ENCODE assay signal across 8 cellular contexts in genomic region chr1:37691497-37692077, GRCh38. TPM values are rescaled to one million over a fixed set of nuclear protein-coding genes. Genes with fewer than 3 reads are reported as not detected.
DNase-seq lines count a peak whose midpoint lies in the region; ATAC-seq and TF ChIP-seq lines count a peak whose summit lies in the region.

No MANE protein-coding gene starts in this region.

- H3K36me3 ChIP-seq in CD8-positive, alpha-beta T cell (ENCODE audit: insufficient read depth, low read length) = no peaks in the 10 kb centered on the region
- peaks cover 18% of the 10 kb centered on the region for H3K36me3 ChIP-seq in osteoblast (ENCODE audit: insufficient read depth, low read length)

- ATAC-seq in CD8-positive, alpha-beta T cell = no peak
- ATAC-seq in GM21619 (IDR thresholded peaks at IDR 0.05; ENCODE audit: unreplicated experiment) (peak; percentile 0), foreskin keratinocyte (peak; percentile 10)

- peak overlapping the region; percentile 98 for H3K4me2 ChIP-seq in osteoblast (ENCODE audit: insufficient read depth, low read length)

- H3K9me3 ChIP-seq in CD8-positive, alpha-beta T cell (ENCODE audit: low read length) = no peaks in the 10 kb centered on the region
- no peaks in the 10 kb centered on the region for H3K9me3 ChIP-seq in osteoblast (ENCODE audit: low read depth, low read length)

- peak overlapping the region; percentile 88 for H3K4me3 Mint-ChIP-seq in CD8-positive, alpha-beta T cell
- H3K4me3 Mint-ChIP-seq in activated T-helper 1 cell treated with anti-CD3 and anti-CD28 coated beads, Interleukin-12 subunit alpha, Interleukin-12 subunit beta, Interleukin-2, Interleukin-4 antibody, amounts not matched to agents 30 ng/mL and 10 ng/mL and 1 ng/mL, durations not matched to agents 14 hours and 24 hours and 36 hours = peak overlapping the region; percentile 92

- H3K27me3 Mint-ChIP-seq in CD8-positive, alpha-beta T cell (ENCODE audit: low read depth) = no peaks in the 10 kb centered on the region
- no peaks in the 10 kb centered on the region for H3K27me3 Mint-ChIP-seq in activated T-helper 1 cell treated with anti-CD3 and anti-CD28 coated beads, Interleukin-12 subunit alpha, Interleukin-12 subunit beta, Interleukin-2, Interleukin-4 antibody, amounts not matched to agents 30 ng/mL and 10 ng/mL and 1 ng/mL, durations not matched to agents 14 hours and 24 hours and 36 hours (ENCODE audit: insufficient read depth)

- peaks cover 23% of the 10 kb centered on the region for H3K36me3 Mint-ChIP-seq in CD8-positive, alpha-beta T cell
- H3K36me3 Mint-ChIP-seq in activated T-helper 1 cell treated with anti-CD3 and anti-CD28 coated beads, Interleukin-12 subunit alpha, Interleukin-12 subunit beta, Interleukin-2, Interleukin-4 antibody, amounts not matched to agents 30 ng/mL and 10 ng/mL and 1 ng/mL, durations not matched to agents 14 hours and 24 hours and 36 hours (ENCODE audit: low read depth) = peaks cover 33% of the 10 kb centered on the region

- peaks cover 67% of the 10 kb centered on the region for H3K79me2 ChIP-seq in osteoblast (ENCODE audit: insufficient read depth, low read length)

- DNase-seq in CD8-positive, alpha-beta T cell = peak in 4 of 7 experiments; percentile 12 to 49 (median 19)
- DNase-seq in NCI-H1105 (lab: John Stamatoyannopoulos, UW) = peak; percentile 34
- no peak for DNase-seq in activated T-helper 1 cell treated with anti-CD3 and anti-CD28 coated beads, Interleukin-12 subunit alpha, Interleukin-12 subunit beta, Interleukin-2, Interleukin-4 antibody, amounts not matched to agents 30 ng/mL and 10 ng/mL and 1 ng/mL, durations not matched to agents 14 hours and 24 hours and 36 hours (ENCODE audit: low spot score)
- peak; percentile 13 to 37 for DNase-seq in foreskin keratinocyte
- DNase-seq in osteoblast (ENCODE audit: insufficient read length, low spot score, missing footprints) = peak; percentile 71
- DNase-seq in NCI-H526 treated with DMSO at 0.1 percent for 48 hours (lab: John Stamatoyannopoulos, UW) = no peak
- DNase-seq in NCI-H1436 (lab: John Stamatoyannopoulos, UW) = no peak

- intact Hi-C loops in CD8-positive, alpha-beta T cell (cut with DNase I, micrococcal nuclease) = loop anchor here (1.0 to 10.0 kb wide), 12 partner anchors 116 to 1607 kb away; partner anchors contain the start of genes MTF1 (in 2 of the 2), SNIP1 (in 2 of the 2), ADPRS (in 1 of the 2) and C1orf122 (in 1 of the 2)
- intact Hi-C loops in activated T-helper 1 cell treated with anti-CD3 and anti-CD28 coated beads, Interleukin-12 subunit alpha, Interleukin-12 subunit beta, Interleukin-2, Interleukin-4 antibody, amounts not matched to agents 30 ng/mL and 10 ng/mL and 1 ng/mL, durations not matched to agents 14 hours and 24 hours and 36 hours (cut with micrococcal nuclease) = loop anchor here (1.0 to 10.0 kb wide), 13 partner anchors 95 to 1544 kb away; partner anchors contain the start of genes MEAF6, MRPS15, MYCBP and SNIP1

- POLR2A ChIA-PET in CD8-positive, alpha-beta T cell (lab: Charles Lee) = interaction anchor here (0.8 to 2.0 kb wide), 4 partner anchors 9 to 116 kb away, joined by 3 to 5 read pairs (median 5); partner anchors contain the start of genes C1orf122 and YRDC

- peak overlapping the region; percentile 90 for H3K4me3 ChIP-seq in CD8-positive, alpha-beta T cell (ENCODE audit: low read depth, low read length)
- peak overlapping the region; percentile 99 for H3K4me3 ChIP-seq in osteoblast (ENCODE audit: insufficient read depth, low read length)

- no peaks in the 10 kb centered on the region for H3K27me3 ChIP-seq in CD8-positive, alpha-beta T cell (ENCODE audit: insufficient read depth, low read length)
- H3K27me3 ChIP-seq in foreskin keratinocyte = no peaks in the 10 kb centered on the region
- H3K27me3 ChIP-seq in osteoblast (ENCODE audit: insufficient read depth, low read length) = no peaks in the 10 kb centered on the region

- peaks cover 2% of the 10 kb centered on the region for H4K20me1 ChIP-seq in osteoblast (ENCODE audit: insufficient read depth, low read length)

- peak overlapping the region; percentile 98 for H2AFZ ChIP-seq in osteoblast (ENCODE audit: low read length)

- H3K4me1 ChIP-seq in CD8-positive, alpha-beta T cell (ENCODE audit: insufficient read depth, low read length) = peaks cover 28% of the 10 kb centered on the region
- H3K4me1 ChIP-seq in foreskin keratinocyte = peaks cover 4% of the 10 kb centered on the region
- H3K4me1 ChIP-seq in osteoblast (ENCODE audit: insufficient read depth, low read length) = peaks cover 17% of the 10 kb centered on the region

- no peak for TF ChIP-seq CTCF in CD8-positive, alpha-beta T cell (IDR thresholded peaks at IDR 0.05)
- TF ChIP-seq CTCF in foreskin keratinocyte (conservative IDR thresholded peaks at IDR 0.05) (no peak), osteoblast (IDR thresholded peaks at IDR 0.05; ENCODE audit: extremely low read depth, low read depth, low read length) (no peak)

- CTCF ChIA-PET in CD8-positive, alpha-beta T cell (lab: Charles Lee) = interaction anchor here (1.2 to 2.8 kb wide), 3 partner anchors 9 to 215 kb away, joined by 4 to 11 read pairs (median 8); partner anchors contain the start of gene MTF1

- H3K27ac Mint-ChIP-seq in CD8-positive, alpha-beta T cell = peak overlapping the region; percentile 90
- H3K27ac Mint-ChIP-seq in activated T-helper 1 cell treated with anti-CD3 and anti-CD28 coated beads, Interleukin-12 subunit alpha, Interleukin-12 subunit beta, Interleukin-2, Interleukin-4 antibody, amounts not matched to agents 30 ng/mL and 10 ng/mL and 1 ng/mL, durations not matched to agents 14 hours and 24 hours and 36 hours = peak overlapping the region; percentile 91

- peak overlapping the region; percentile 54 for H3K27ac ChIP-seq in CD8-positive, alpha-beta T cell (ENCODE audit: low read depth, low read length)
- H3K27ac ChIP-seq in foreskin keratinocyte (peak overlapping the region; percentile 35), osteoblast (ENCODE audit: low read depth, low read length) (peak overlapping the region; percentile 44)

- peaks cover 39% of the 10 kb centered on the region for H3K4me1 Mint-ChIP-seq in CD8-positive, alpha-beta T cell (ENCODE audit: low read depth)
- peaks cover 43% of the 10 kb centered on the region for H3K4me1 Mint-ChIP-seq in activated T-helper 1 cell treated with anti-CD3 and anti-CD28 coated beads, Interleukin-12 subunit alpha, Interleukin-12 subunit beta, Interleukin-2, Interleukin-4 antibody, amounts not matched to agents 30 ng/mL and 10 ng/mL and 1 ng/mL, durations not matched to agents 14 hours and 24 hours and 36 hours (ENCODE audit: low read depth)

- no peaks in the 10 kb centered on the region for H3K9me3 Mint-ChIP-seq in CD8-positive, alpha-beta T cell
- no peaks in the 10 kb centered on the region for H3K9me3 Mint-ChIP-seq in activated T-helper 1 cell treated with anti-CD3 and anti-CD28 coated beads, Interleukin-12 subunit alpha, Interleukin-12 subunit beta, Interleukin-2, Interleukin-4 antibody, amounts not matched to agents 30 ng/mL and 10 ng/mL and 1 ng/mL, durations not matched to agents 14 hours and 24 hours and 36 hours

RNA-seq across cellular contexts. Expression of gene CDCA8, which starts 0.7 kb away (rescaled TPM):
- total RNA-seq in CD8-positive, alpha-beta T cell = under 1 TPM; 0.25 to 0.62 TPM
- 33.5 and 37.2 TPM in 2 replicates for total RNA-seq in activated T-helper 1 cell treated with anti-CD3 and anti-CD28 coated beads, Interleukin-12 subunit alpha, Interleukin-12 subunit beta, Interleukin-2, Interleukin-4 antibody, amounts not matched to agents 30 ng/mL and 10 ng/mL and 1 ng/mL, durations not matched to agents 14 hours and 24 hours and 36 hours
- total RNA-seq in foreskin keratinocyte (35.4 and 47.6 TPM in 2 replicates), osteoblast (1.5 and 1.8 TPM in 2 replicates)
- polyA plus RNA-seq in foreskin keratinocyte = 32.3 and 46.8 TPM in 2 replicates

RNA-seq across cellular contexts. Expression of gene RSPO1, which starts 56.9 kb away (rescaled TPM):
- not detected for total RNA-seq in CD8-positive, alpha-beta T cell
- total RNA-seq in activated T-helper 1 cell treated with anti-CD3 and anti-CD28 coated beads, Interleukin-12 subunit alpha, Interleukin-12 subunit beta, Interleukin-2, Interleukin-4 antibody, amounts not matched to agents 30 ng/mL and 10 ng/mL and 1 ng/mL, durations not matched to agents 14 hours and 24 hours and 36 hours = not detected in 2 replicates
- not detected in 2 replicates for total RNA-seq in foreskin keratinocyte
- polyA plus RNA-seq in foreskin keratinocyte = not detected in 2 replicates
- total RNA-seq in osteoblast = 0.36 TPM in 1 of 2 replicates, not detected in the other

Comparison
In these comparisons a context has a peak if more than half of its experiments do, and no peak if none do; other contexts are left out.
1. DNase-seq: peak in CD8-positive, alpha-beta T cell (4 of 7), NCI-H1105 (single experiment), foreskin keratinocyte (2 of 2) and osteoblast (single experiment); none in activated T-helper 1 cell treated with anti-CD3 and anti-CD28 coated beads, Interleukin-12 subunit alpha, Interleukin-12 subunit beta, Interleukin-2, Interleukin-4 antibody, amounts not matched to agents 30 ng/mL and 10 ng/mL and 1 ng/mL, durations not matched to agents 14 hours and 24 hours and 36 hours (single experiment), NCI-H526 treated with DMSO at 0.1 percent for 48 hours (single experiment) and NCI-H1436 (single experiment).
2. RNA of gene CDCA8, which starts 0.7 kb away (total RNA-seq): 35.4 to 47.6 TPM in foreskin keratinocyte and 33.5 to 37.2 TPM in activated T-helper 1 cell treated with anti-CD3 and anti-CD28 coated beads, Interleukin-12 subunit alpha, Interleukin-12 subunit beta, Interleukin-2, Interleukin-4 antibody, amounts not matched to agents 30 ng/mL and 10 ng/mL and 1 ng/mL, durations not matched to agents 14 hours and 24 hours and 36 hours; 1.5 to 1.8 TPM in osteoblast and 0.25 to 0.62 TPM in CD8-positive, alpha-beta T cell; every median in the first group is over 10 times any median in the second.
3. Peak in every context shown above with its lines, with median percentiles within 50 percentile points of each other: H3K27ac ChIP-seq.